ENCODE assay signal across 11 cellular contexts in the genomic region with DNA sequence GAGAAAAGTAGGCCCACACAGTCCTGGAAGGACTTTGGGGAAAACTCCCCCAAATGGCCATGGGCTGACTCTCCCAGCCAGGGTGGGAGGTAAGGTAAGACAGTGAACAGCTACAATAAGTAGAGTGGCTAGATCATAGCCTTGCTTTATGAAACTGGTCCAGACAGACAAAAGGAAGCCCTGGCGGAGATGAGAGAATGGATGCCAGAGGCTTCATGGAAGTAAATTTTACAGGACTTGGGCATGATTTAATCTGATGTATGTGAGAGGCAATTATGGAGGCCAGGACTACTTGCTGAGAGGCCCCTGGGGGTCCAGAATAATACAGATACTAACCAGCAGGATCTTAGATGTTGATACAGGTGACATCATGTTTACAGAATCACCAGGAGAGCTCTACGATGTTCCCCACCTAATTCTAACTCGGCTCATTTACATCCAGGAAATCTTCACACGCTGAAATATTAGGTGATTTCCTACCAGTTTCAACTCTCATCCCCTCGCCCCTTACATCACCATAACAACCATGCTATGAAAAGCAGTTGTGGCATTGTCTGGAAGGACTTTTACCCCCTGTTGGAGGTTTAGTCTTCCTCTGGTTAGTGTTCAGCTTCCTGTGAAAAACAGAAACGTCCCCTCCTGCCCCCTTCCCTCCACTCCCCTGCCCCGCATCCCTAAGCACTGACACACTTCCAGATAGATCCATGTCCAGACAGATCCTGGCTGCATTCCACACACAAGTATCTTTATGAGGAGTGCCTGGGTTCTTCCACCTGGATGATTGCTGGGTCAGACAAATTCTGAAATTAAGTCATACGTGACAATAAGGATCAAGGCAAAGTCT. TPM values are rescaled to one million over a fixed set of nuclear protein-coding genes. Genes with fewer than 3 reads are reported as not detected.
DNase-seq lines count a peak whose midpoint lies in the region; ATAC-seq and TF ChIP-seq lines count a peak whose summit lies in the region.
"Had no signal": no experiment of that assay in that cellular context is flagged by ENCODE, and none has a peak within 500 bp of the region (broad histone marks: within the 10 kb centered on the region; RNA-seq: fewer than 3 reads in every experiment).

No MANE protein-coding gene starts in this region.

- H3K9me3 ChIP-seq in T-helper 17 cell (ENCODE audit: control insufficient read depth, low read length, poor library complexity, severe bottlenecking) (no peaks in the 10 kb centered on the region), ovary (no peaks in the 10 kb centered on the region)
- H3K9me3 ChIP-seq: neutrophil had no signal

- no peak overlapping the region for H3K27ac ChIP-seq in ovary
- H3K27ac ChIP-seq: neutrophil had no signal

- WGBS in ovary, 3 donors, result 64 to 66% (median 64%) methylated on average over 8 of the region's 8 CpGs

- no peaks in the 10 kb centered on the region for H3K27me3 Mint-ChIP-seq in T-helper 17 cell
- H3K27me3 Mint-ChIP-seq: activated naive CD4-positive, alpha-beta T cell treated with anti-CD3 and anti-CD28 coated beads, Interleukin-2, amount 50 U/mL, for 24 hours had no signal

- ATAC-seq in HG03354 (IDR thresholded peaks at IDR 0.05; ENCODE audit: poor library complexity, severe bottlenecking, unreplicated experiment) (peak; percentile 65), T-helper 17 cell (peak; percentile 86), omental fat pad (ENCODE audit: low FRiP score) (no peak)

- TF ChIP-seq CTCF in ovary (IDR thresholded peaks at IDR 0.05) (no peak), omental fat pad (IDR thresholded peaks at IDR 0.05) (no peak)

- no peak for TF ChIP-seq POLR2A in ovary (IDR thresholded peaks at IDR 0.05)

- no peaks in the 10 kb centered on the region for H3K27me3 ChIP-seq in ovary
- H3K27me3 ChIP-seq: neutrophil had no signal

- no peak overlapping the region for H3K4me3 Mint-ChIP-seq in T-helper 17 cell
- H3K4me3 Mint-ChIP-seq: activated naive CD4-positive, alpha-beta T cell treated with anti-CD3 and anti-CD28 coated beads, Interleukin-2, amount 50 U/mL, for 24 hours had no signal

- no peaks in the 10 kb centered on the region for H3K36me3 Mint-ChIP-seq in T-helper 17 cell (ENCODE audit: low read depth)
- H3K36me3 Mint-ChIP-seq: activated naive CD4-positive, alpha-beta T cell treated with anti-CD3 and anti-CD28 coated beads, Interleukin-2, amount 50 U/mL, for 24 hours had no signal

- no peaks in the 10 kb centered on the region for H3K36me3 ChIP-seq in ovary
- H3K36me3 ChIP-seq: neutrophil had no signal

- TF ChIP-seq EP300 in ovary (IDR thresholded peaks at IDR 0.05), result no peak

- H3K4me1 Mint-ChIP-seq in T-helper 17 cell, result peaks cover 26% of the 10 kb centered on the region

- DNase-seq in NCI-H510A treated with DMSO at 0.1 percent for 48 hours (lab: John Stamatoyannopoulos, UW) (peak; percentile 45), NCI-H510A (lab: John Stamatoyannopoulos, UW) (no peak), T-helper 17 cell (no peak), renal cortical epithelial cell (ENCODE audit: low read depth) (peak; percentile 80), ovary (no peak), HUDEP-2 (lab: John Stamatoyannopoulos, UW; ENCODE audit: unreplicated experiment in 76 of 76) (no peak), omental fat pad (ENCODE audit: low spot score) (no peak)
- DNase-seq: stimulated activated naive CD4-positive, alpha-beta T cell treated with Interleukin-2 at 50 U/mL for 16 hours had no signal

- no peak overlapping the region for H3K4me3 ChIP-seq in ovary

- intact Hi-C loops in ovary (cut with DNase I), result loop anchor here in 1 of 4 donors (10.0 kb wide), 1 partner anchor 224 kb away; no protein-coding TSS in a partner anchor

- no peaks in the 10 kb centered on the region for H3K4me1 ChIP-seq in ovary (ENCODE audit: insufficient read depth)

- peak overlapping the region; percentile 92 for H3K27ac Mint-ChIP-seq in T-helper 17 cell
- H3K27ac Mint-ChIP-seq: activated naive CD4-positive, alpha-beta T cell treated with anti-CD3 and anti-CD28 coated beads, Interleukin-2, amount 50 U/mL, for 24 hours had no signal

RNA-seq across cellular contexts. Expression of a gene that starts 39.5 kb away (rescaled TPM):
- total RNA-seq in T-helper 17 cell (1 to 10 TPM; 6.5 to 8.3 TPM), renal cortical epithelial cell (11.1 and 20.7 TPM in 2 replicates), ovary (1 to 10 TPM; 4.6 to 9.3 (median 7.5) TPM), omental fat pad (10 to 100 TPM in 1 of 4 donors, 1 to 10 TPM in 3; 4.1 to 10.2 (median 7.0) TPM)
- polyA plus RNA-seq in ovary, result 1 to 10 TPM; 1.8 to 3.5 TPM

RNA-seq across cellular contexts. Expression of a gene that starts 49.7 kb away (rescaled TPM):
- 100 to 1,000 TPM; 339 to 429 TPM for total RNA-seq in T-helper 17 cell
- total RNA-seq in renal cortical epithelial cell, result 863 and 1,198 TPM in 2 replicates
- 100 to 1,000 TPM; 217 to 777 (median 442) TPM for total RNA-seq in ovary
- 100 to 1,000 TPM; 326 to 626 TPM for polyA plus RNA-seq in ovary
- 100 to 1,000 TPM; 289 to 590 (median 554) TPM for total RNA-seq in omental fat pad

Comparison
In these comparisons a context has a peak if more than half of its experiments do, and no peak if none do; other contexts are left out.
1. DNase-seq: peak in NCI-H510A treated with DMSO at 0.1 percent for 48 hours (single experiment) and renal cortical epithelial cell (single experiment); none in NCI-H510A (single experiment), T-helper 17 cell (0 of 3), ovary (0 of 5), HUDEP-2 (0 of 76) and omental fat pad (single experiment).